2 cellular contexts compared by ENCODE assay signal in genomic region chrX:9018332-9018731, GRCh38. TPM values are rescaled to one million over a fixed set of nuclear protein-coding genes. Genes with fewer than 3 reads are reported as not detected.
"Had no signal": no experiment of that assay in that cellular context is flagged by ENCODE, and none has a peak within 500 bp of the region (broad histone marks: within the 10 kb centered on the region; RNA-seq: fewer than 3 reads in every experiment).

No MANE protein-coding gene starts in this region.

RNA-seq across cellular contexts. Expression of gene FAM9B, which starts 15.6 kb away (rescaled TPM):
- total RNA-seq: G401, GM12878 had no signal
- polyA plus RNA-seq: GM12878 had no signal
